In genomic region chr15:49621327-49622210, GRCh38 we compare ENCODE assay signal across 8 cellular contexts. TPM values are rescaled to one million over a fixed set of nuclear protein-coding genes. Genes with fewer than 3 reads are reported as not detected.
A peak's percentile ranks its signal among the peaks of the same experiment; 100 is the strongest.
DNase-seq lines count a peak whose midpoint lies in the region; ATAC-seq and TF ChIP-seq lines count a peak whose summit lies in the region.

No MANE protein-coding gene starts in this region.

- H3K27me3 ChIP-seq in GM23248 (replicated peaks; ENCODE audit: insufficient read depth): no peaks in the 10 kb centered on the region
- no peaks in the 10 kb centered on the region for H3K27me3 ChIP-seq in breast epithelium
- H3K27me3 ChIP-seq in vagina: no peaks in the 10 kb centered on the region

- no peaks in the 10 kb centered on the region for H4K20me1 ChIP-seq in GM23248 (ENCODE audit: insufficient read depth)

- H3K9me3 ChIP-seq in GM23248 (ENCODE audit: low read depth) (no peaks in the 10 kb centered on the region), breast epithelium (peaks cover 0 to 6% of the 10 kb centered on the region in 2 donors), vagina (no peaks in the 10 kb centered on the region)

- peaks cover 67% of the 10 kb centered on the region for H3F3A ChIP-seq in GM23248 (ENCODE audit: insufficient read depth)

- H2AFZ ChIP-seq in GM23248: peak overlapping the region; percentile 68

- peak overlapping the region; percentile 95 for H3K4me2 ChIP-seq in GM23248 (ENCODE audit: unreplicated experiment)

- H3K79me2 ChIP-seq in GM23248 (ENCODE audit: insufficient read depth): peaks cover 66% of the 10 kb centered on the region

- peak overlapping the region; percentile 84 for H3K4me3 ChIP-seq in GM23248
- peak overlapping the region; percentile 75 to 84 (median 79) for H3K4me3 ChIP-seq in breast epithelium
- H3K4me3 ChIP-seq in vagina: peak overlapping the region; percentile 65 to 77

- in situ Hi-C loops in GM23248 (cut with MboI): no loop called here

- ATAC-seq in GM18511 (IDR thresholded peaks at IDR 0.05; ENCODE audit: unreplicated experiment) (no peak), GM19035 (IDR thresholded peaks at IDR 0.05; ENCODE audit: unreplicated experiment) (no peak)

- peak overlapping the region; percentile 97 for H3K9ac ChIP-seq in GM23248

- intact Hi-C loops in breast epithelium (cut with DNase I; ENCODE audit: low total_unique reads) (no loop called here), vagina (cut with DNase I) (loop anchor here (5.0 kb wide), 1 partner anchor 256 kb away; no protein-coding TSS in a partner anchor)

- no peaks in the 10 kb centered on the region for H3K9me2 ChIP-seq in GM23248 (ENCODE audit: insufficient read depth)

- TF ChIP-seq CTCF in breast epithelium (IDR thresholded peaks at IDR 0.05) (no peak), vagina (IDR thresholded peaks at IDR 0.05) (no peak)

- H3K27ac ChIP-seq in GM23248 (peak overlapping the region; percentile 94), breast epithelium (peak overlapping the region; percentile 93 to 95), vagina (peak overlapping the region; percentile 85)

- peaks cover 47% of the 10 kb centered on the region for H3K4me1 ChIP-seq in GM23248 (ENCODE audit: insufficient read depth)
- peaks cover 0 to 12% of the 10 kb centered on the region in 2 donors for H3K4me1 ChIP-seq in breast epithelium
- H3K4me1 ChIP-seq in vagina: peaks cover 35% of the 10 kb centered on the region

- peak; percentile 47 for DNase-seq in GM23248
- DNase-seq in NCI-H82 treated with DMSO at 0.1 percent for 48 hours (lab: John Stamatoyannopoulos, UW; ENCODE audit: unreplicated experiment): peak; percentile 20
- no peak for DNase-seq in breast epithelium (ENCODE audit: low spot score in 2 of 2)
- DNase-seq in medulla oblongata (ENCODE audit: extremely low spot score): peak; percentile 23
- DNase-seq in vagina (ENCODE audit: extremely low spot score in 2 of 2): no peak
- no peak for DNase-seq in OCI-M2 (lab: John Stamatoyannopoulos, UW; ENCODE audit: unreplicated experiment)

- peaks cover 26% of the 10 kb centered on the region for H3K36me3 ChIP-seq in GM23248 (ENCODE audit: low read depth)
- H3K36me3 ChIP-seq in breast epithelium: peaks cover 4% of the 10 kb centered on the region
- H3K36me3 ChIP-seq in vagina: peaks cover 0 to 16% of the 10 kb centered on the region in 2 donors

- 1 to 2% methylated on average over 12 of the region's 12 CpGs for WGBS in GM23248 (ENCODE audit: low coverage in 1 of 2, low lambda C conversion rate in 2 of 2, missing lambda C conversion rate in 2 of 2), 2 experiments

- no peak for TF ChIP-seq POLR2A in breast epithelium (IDR thresholded peaks at IDR 0.05)
- no peak for TF ChIP-seq POLR2A in vagina (IDR thresholded peaks at IDR 0.05)

RNA-seq across cellular contexts. Expression of gene DTWD1, which starts 0.7 kb away (rescaled TPM):
- total RNA-seq in GM23248 (2014; rRNA removed; shearing (Covaris generic)): 63.7 and 73.3 TPM in 2 replicates
- 104 and 107 TPM in 2 replicates for polyA plus RNA-seq in GM23248 (2016; fragmentation: Nextera tagmentation; extraction: Ambion mirVana)
- total RNA-seq in breast epithelium (10 to 100 TPM; 21.6 to 35.4 (median 33.8) TPM), vagina (13.3 TPM)

RNA-seq across cellular contexts. Expression of gene FAM227B, which starts 1.0 kb away (rescaled TPM):
- total RNA-seq in GM23248 (2014; rRNA removed; shearing (Covaris generic)): 4.4 and 4.6 TPM in 2 replicates
- 7.2 and 10.0 TPM in 2 replicates for polyA plus RNA-seq in GM23248 (2016; fragmentation: Nextera tagmentation; extraction: Ambion mirVana)
- total RNA-seq in breast epithelium (10 to 100 TPM in 1 of 3 donors, 1 to 10 TPM in 2; 1.3 to 13.0 (median 4.9) TPM), vagina (2.9 TPM)

Comparison
In these comparisons a context has a peak if more than half of its experiments do, and no peak if none do; other contexts are left out.
1. DNase-seq: peak in GM23248 (single experiment), NCI-H82 treated with DMSO at 0.1 percent for 48 hours (single experiment) and medulla oblongata (single experiment); none in breast epithelium (0 of 2), vagina (0 of 2) and OCI-M2 (single experiment).
2. Peak in every context shown above with its lines, with median percentiles within 50 percentile points of each other: H3K27ac ChIP-seq and H3K4me3 ChIP-seq.